In the genomic region with DNA sequence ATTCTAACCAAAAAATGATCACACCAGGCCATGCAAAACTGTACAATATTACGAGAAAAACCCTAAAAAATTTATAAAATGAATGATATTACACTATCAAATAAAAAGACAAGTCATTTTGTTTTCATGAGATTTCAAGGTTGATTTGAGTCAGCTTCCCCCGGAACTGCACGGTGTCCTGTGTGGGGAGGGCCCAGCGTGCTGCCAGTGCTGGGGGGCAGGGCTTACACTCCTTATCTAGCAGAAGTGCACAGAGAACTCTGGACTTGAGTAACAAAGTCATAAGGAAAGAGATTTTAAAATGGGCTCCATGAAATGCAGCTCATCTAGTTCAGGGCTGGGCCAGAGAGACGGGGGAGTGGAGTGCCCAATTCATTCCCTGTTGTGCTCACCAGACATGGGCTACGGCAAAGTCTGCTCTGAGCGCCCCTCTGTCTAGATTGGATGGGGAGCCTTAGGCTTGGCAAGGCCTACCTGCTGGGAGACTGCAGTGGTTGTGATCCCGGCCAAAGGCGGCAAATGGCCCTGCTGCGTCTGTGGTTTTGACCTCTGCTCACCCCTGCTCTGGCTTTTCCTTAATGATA, we compare ENCODE assay signal across 8 cellular contexts. TPM values are rescaled to one million over a fixed set of nuclear protein-coding genes. Genes with fewer than 3 reads are reported as not detected.
DNase-seq lines count a peak whose midpoint lies in the region; ATAC-seq and TF ChIP-seq lines count a peak whose summit lies in the region.

No MANE protein-coding gene starts in this region.

- H3K4me3 Mint-ChIP-seq in T-cell = peak overlapping the region in 2 of 3 donors; percentile 3 to 57

- H3K36me3 Mint-ChIP-seq in T-cell = peaks cover 22% of the 10 kb centered on the region

- H3K27ac ChIP-seq in cingulate gyrus (ENCODE audit: low read depth, low read length) = peak overlapping the region; percentile 30
- peak overlapping the region; percentile 66 to 81 for H3K27ac ChIP-seq in prostate gland

- H3K4me1 Mint-ChIP-seq in T-cell = peaks cover 16 to 27% (median 26%) of the 10 kb centered on the region in 3 donors

- H3K4me3 ChIP-seq in prostate gland = no peak overlapping the region

- DNase-seq in T-cell (peak in 23 of 34 experiments; percentile 14 to 57 (median 32)), prostate gland (ENCODE audit: low spot score) (no peak), SIG-M5 treated with dmso at 0.1 percent for 504 hours (lab: John Stamatoyannopoulos, UW; ENCODE audit: unreplicated experiment) (no peak), glomerular visceral epithelial cell (ENCODE audit: extremely low spot score) (no peak), OCI-M2 (lab: John Stamatoyannopoulos, UW; ENCODE audit: unreplicated experiment) (no peak), retina (no peak)

- H3K27me3 Mint-ChIP-seq in T-cell = no peaks in the 10 kb centered on the region

- TF ChIP-seq POLR2A in prostate gland (IDR thresholded peaks at IDR 0.05) = no peak

- peaks cover 22% of the 10 kb centered on the region for H3K4me1 ChIP-seq in prostate gland (replicated peaks)

- no peaks in the 10 kb centered on the region for H3K36me3 ChIP-seq in prostate gland

- H3K9me3 Mint-ChIP-seq in T-cell = no peaks in the 10 kb centered on the region

- H3K27ac Mint-ChIP-seq in T-cell = peak overlapping the region; percentile 86

- POLR2A ChIA-PET in T-cell (lab: Charles Lee) = no interaction called here

- intact Hi-C loops in prostate gland (cut with DNase I) = no loop called here

- H3K9me3 ChIP-seq in prostate gland = no peaks in the 10 kb centered on the region

- 67% methylated on average over 10 of the region's 10 CpGs for WGBS in prostate gland

- no peak for TF ChIP-seq CTCF in prostate gland (IDR thresholded peaks at IDR 0.05)

- CTCF ChIA-PET in T-cell (lab: Charles Lee) = no interaction called here

- no peaks in the 10 kb centered on the region for H3K27me3 ChIP-seq in prostate gland (replicated peaks; ENCODE audit: insufficient read depth)

- ATAC-seq in GM21717 (IDR thresholded peaks at IDR 0.05; ENCODE audit: unreplicated experiment) = peak; percentile 72
- ATAC-seq in T-cell (replicated peaks in 1 of 4) = peak; percentile 76 to 91 (median 79)

RNA-seq across cellular contexts. Expression of a gene that starts 50.1 kb away (rescaled TPM):
- 10 to 100 TPM; 39.7 to 85.9 (median 65.0) TPM for total RNA-seq in T-cell
- 10 to 100 TPM; 61.8 to 66.1 TPM for total RNA-seq in prostate gland

Comparison
In these comparisons a context has a peak if more than half of its experiments do, and no peak if none do; other contexts are left out.
1. DNase-seq: peak in T-cell (23 of 34); none in prostate gland (single experiment), SIG-M5 treated with dmso at 0.1 percent for 504 hours (single experiment), glomerular visceral epithelial cell (single experiment), OCI-M2 (single experiment) and retina (single experiment).